12 cellular contexts compared by ENCODE assay signal in the genomic region with DNA sequence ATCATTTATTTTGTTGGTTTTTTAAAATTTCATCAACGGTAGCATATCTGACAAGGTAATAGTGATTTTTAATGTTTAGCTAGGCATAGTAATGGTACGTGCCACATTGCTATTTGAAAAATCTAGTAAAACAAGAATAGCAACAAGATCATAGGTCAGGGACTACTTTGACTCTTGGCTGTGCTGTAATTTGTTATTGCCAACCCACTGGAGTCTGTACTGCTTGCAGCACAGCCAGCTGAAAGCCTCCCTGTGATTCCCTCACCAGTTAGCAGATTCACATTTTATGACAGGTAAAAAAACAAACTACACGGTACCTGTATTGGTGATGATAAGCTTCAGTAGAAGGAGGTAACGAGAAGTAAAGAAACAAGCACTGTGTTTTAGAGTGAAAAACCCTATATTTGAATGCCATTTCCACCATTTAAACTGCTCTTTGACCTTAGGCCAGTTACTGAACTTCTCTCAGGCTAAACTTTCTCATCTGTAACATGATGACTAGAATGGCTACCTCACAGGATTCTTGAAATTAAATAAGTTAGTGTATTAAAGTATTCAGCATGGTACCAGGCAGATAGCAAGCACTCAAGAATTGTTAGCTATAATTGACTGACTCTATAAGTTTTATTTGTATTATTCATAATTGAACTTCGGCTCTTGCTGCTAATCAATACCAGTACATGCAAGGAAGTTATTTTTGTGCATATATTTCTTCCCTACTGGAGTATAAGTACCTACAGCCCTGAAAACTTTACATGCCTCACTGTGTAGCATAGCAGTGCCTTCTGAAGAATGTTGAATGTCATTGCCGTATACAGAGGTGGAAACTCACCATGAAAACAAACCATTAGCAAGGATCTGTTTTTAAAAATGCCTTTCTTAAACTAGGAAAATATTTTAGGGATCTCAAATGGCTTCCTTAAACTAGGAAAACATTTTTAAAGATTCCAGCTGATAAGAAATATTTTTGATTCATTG. TPM values are rescaled to one million over a fixed set of nuclear protein-coding genes. Genes with fewer than 3 reads are reported as not detected.
DNase-seq lines count a peak whose midpoint lies in the region; ATAC-seq and TF ChIP-seq lines count a peak whose summit lies in the region.
"Had no signal": no experiment of that assay in that cellular context is flagged by ENCODE, and none has a peak within 500 bp of the region (broad histone marks: within the 10 kb centered on the region; RNA-seq: fewer than 3 reads in every experiment).

No MANE protein-coding gene starts in this region.

- H3K4me2 ChIP-seq in GM23338: no peak overlapping the region
- no peak overlapping the region for H3K4me2 ChIP-seq in Karpas-422 (ENCODE audit: low read depth, low read length, poor library complexity, severe bottlenecking)

- H3K36me3 ChIP-seq in GM23338 (ENCODE audit: insufficient read depth): no peaks in the 10 kb centered on the region
- H3K36me3 ChIP-seq in rectal smooth muscle tissue (ENCODE audit: control insufficient read depth, insufficient read depth, low read length): no peaks in the 10 kb centered on the region
- no peaks in the 10 kb centered on the region for H3K36me3 ChIP-seq in Karpas-422 (ENCODE audit: insufficient read depth, low read length)

- H3K27me3 Mint-ChIP-seq in GM23338 (ENCODE audit: insufficient read depth, low read depth, poor library complexity) (peaks cover 1% of the 10 kb centered on the region), chondrocyte (ENCODE audit: low read depth) (no peaks in the 10 kb centered on the region)
- H3K27me3 Mint-ChIP-seq: activated naive CD4-positive, alpha-beta T cell treated with anti-CD3 and anti-CD28 coated beads, Interleukin-2, amount 50 U/mL, for 24 hours had no signal

- H3K27ac Mint-ChIP-seq in GM23338: peak overlapping the region; percentile 26; the same call in 1 of the 2 replicates
- H3K27ac Mint-ChIP-seq in chondrocyte (ENCODE audit: unreplicated experiment): peak overlapping the region; percentile 68
- H3K27ac Mint-ChIP-seq: activated naive CD4-positive, alpha-beta T cell treated with anti-CD3 and anti-CD28 coated beads, Interleukin-2, amount 50 U/mL, for 24 hours had no signal

- H4K20me1 ChIP-seq in GM23338 (replicated peaks; ENCODE audit: insufficient read depth): no peaks in the 10 kb centered on the region
- no peaks in the 10 kb centered on the region for H4K20me1 ChIP-seq in Karpas-422 (ENCODE audit: insufficient read depth, low read depth, low read length)

- ATAC-seq in GM23338: no peak
- ATAC-seq in left colon: peak; percentile 98
- no peak for ATAC-seq in GM21447 (IDR thresholded peaks at IDR 0.05; ENCODE audit: unreplicated experiment)
- ATAC-seq in HG03342 (IDR thresholded peaks at IDR 0.05; ENCODE audit: unreplicated experiment): no peak

- DNase-seq in GM23338 (ENCODE audit: low spot score) (no peak), chondrocyte (ENCODE audit: low spot score) (no peak), left colon (no peak), Karpas-422 (no peak), NCI-H2227 (lab: John Stamatoyannopoulos, UW; ENCODE audit: unreplicated experiment) (no peak)
- DNase-seq: activated CD8-positive, alpha-beta memory T cell treated with anti-CD3 and anti-CD28 coated beads for 24 hours; stimulated activated CD8-positive, alpha-beta memory T cell treated with anti-CD3 and anti-CD28 coated beads, Interleukin-4, amount 100 ng/mL, for 48 hours had no signal

- H3K4me3 ChIP-seq in GM23338 (no peak overlapping the region), rectal smooth muscle tissue (ENCODE audit: low read length) (no peak overlapping the region), Karpas-422 (ENCODE audit: low read length) (no peak overlapping the region)

- no peak overlapping the region for H3K4me3 Mint-ChIP-seq in GM23338
- H3K4me3 Mint-ChIP-seq in chondrocyte (ENCODE audit: unreplicated experiment): no peak overlapping the region
- H3K4me3 Mint-ChIP-seq: activated naive CD4-positive, alpha-beta T cell treated with anti-CD3 and anti-CD28 coated beads, Interleukin-2, amount 50 U/mL, for 24 hours; neural crest cell had no signal

- no peaks in the 10 kb centered on the region for H3K9me2 ChIP-seq in GM23338 (ENCODE audit: insufficient read depth)
- H3K9me2 ChIP-seq in Karpas-422 (replicated peaks; ENCODE audit: insufficient read depth, low read length): no peaks in the 10 kb centered on the region

- H3K9ac ChIP-seq in rectal smooth muscle tissue (ENCODE audit: low read length) (no peak overlapping the region), Karpas-422 (ENCODE audit: low read length) (no peak overlapping the region)

- no peaks in the 10 kb centered on the region; the same call in 2 of the 3 replicates for H3K36me3 Mint-ChIP-seq in GM23338 (ENCODE audit: low read depth)
- peaks cover 4% of the 10 kb centered on the region for H3K36me3 Mint-ChIP-seq in chondrocyte (ENCODE audit: low read depth)

- H3K4me1 Mint-ChIP-seq in GM23338 (peaks cover 11% of the 10 kb centered on the region; the same call in 2 of the 3 replicates), chondrocyte (ENCODE audit: low read depth) (peaks cover 66% of the 10 kb centered on the region)
- H3K4me1 Mint-ChIP-seq: activated naive CD4-positive, alpha-beta T cell treated with anti-CD3 and anti-CD28 coated beads, Interleukin-2, amount 50 U/mL, for 24 hours had no signal

- H3F3A ChIP-seq in GM23338 (replicated peaks; ENCODE audit: low read depth): no peaks in the 10 kb centered on the region

- intact Hi-C loops in left colon (cut with DNase I, micrococcal nuclease): no loop called here

- H3K9me3 Mint-ChIP-seq in GM23338: no peaks in the 10 kb centered on the region
- H3K9me3 Mint-ChIP-seq in chondrocyte (ENCODE audit: low read depth): peaks cover 3% of the 10 kb centered on the region
- H3K9me3 Mint-ChIP-seq: activated naive CD4-positive, alpha-beta T cell treated with anti-CD3 and anti-CD28 coated beads, Interleukin-2, amount 50 U/mL, for 24 hours; neural crest cell had no signal

- H2AFZ ChIP-seq in GM23338 (no peak overlapping the region), Karpas-422 (ENCODE audit: low read length) (no peak overlapping the region)

- H3K27me3 ChIP-seq in GM23338 (ENCODE audit: insufficient read depth): no peaks in the 10 kb centered on the region
- H3K27me3 ChIP-seq in rectal smooth muscle tissue (ENCODE audit: control insufficient read depth, insufficient read depth, low read length): no peaks in the 10 kb centered on the region
- H3K27me3 ChIP-seq in Karpas-422 (ENCODE audit: low read length): no peaks in the 10 kb centered on the region

- H3K79me2 ChIP-seq in GM23338 (replicated peaks; ENCODE audit: insufficient read depth) (no peaks in the 10 kb centered on the region), Karpas-422 (ENCODE audit: low read length) (no peaks in the 10 kb centered on the region)

- H3K9me3 ChIP-seq in Karpas-422 (ENCODE audit: low read length): no peaks in the 10 kb centered on the region

- no peak for TF ChIP-seq CTCF in GM23338 (conservative IDR thresholded peaks at IDR 0.05; ENCODE audit: low read depth in 2 of 2)
- no peak for TF ChIP-seq CTCF in chondrocyte (IDR thresholded peaks at IDR 0.05)

- H3K4me1 ChIP-seq in GM23338 (ENCODE audit: insufficient read depth): no peaks in the 10 kb centered on the region
- peaks cover 12% of the 10 kb centered on the region for H3K4me1 ChIP-seq in rectal smooth muscle tissue (ENCODE audit: control insufficient read depth, insufficient read depth, low read length)
- peaks cover 16% of the 10 kb centered on the region for H3K4me1 ChIP-seq in Karpas-422 (ENCODE audit: low read length)

- no peak overlapping the region for H3K27ac ChIP-seq in GM23338 (ENCODE audit: low read depth)
- H3K27ac ChIP-seq in rectal smooth muscle tissue (ENCODE audit: low read depth, low read length): peak overlapping the region; percentile 9
- no peak overlapping the region for H3K27ac ChIP-seq in Karpas-422 (ENCODE audit: low read length)

TF ChIP-seq in GM23338, 12 proteins besides CTCF, POLR2A, EP300 and RAD21 (continues in another document):
- TF ChIP-seq POLR2AphosphoS5 (IDR thresholded peaks at IDR 0.05; ENCODE audit: low read depth): no peak

RNA-seq across cellular contexts. Expression of a gene that starts 16.1 kb away (rescaled TPM):
- not detected in 2 replicates for total RNA-seq in GM23338 (2014; rRNA removed; shearing (Covaris generic))
- polyA plus RNA-seq in GM23338 (2016; fragmentation: Nextera tagmentation; extraction: Ambion mirVana): 1.3 and 1.6 TPM in 2 replicates
- total RNA-seq in chondrocyte (61.9 to 122 TPM (median 119 TPM) in 3 replicates), left colon (10 to 100 TPM in 1 of 2 donors, 1 to 10 TPM in 1; 6.7 to 19.0 TPM)
- total RNA-seq in Karpas-422 (2014; rRNA removed; shearing (Covaris generic); ENCODE audit: low replicate concordance): 0.37 and 0.43 TPM in 2 replicates
